In genomic region chr10:132102071-132102716, GRCh38 we compare ENCODE assay signal across 22 cellular contexts. TPM values are rescaled to one million over a fixed set of nuclear protein-coding genes. Genes with fewer than 3 reads are reported as not detected.
A peak's percentile ranks its signal among the peaks of the same experiment; 100 is the strongest.
DNase-seq lines count a peak whose midpoint lies in the region; ATAC-seq and TF ChIP-seq lines count a peak whose summit lies in the region.
"Had no signal": no experiment of that assay in that cellular context is flagged by ENCODE, and none has a peak within 500 bp of the region (broad histone marks: within the 10 kb centered on the region; RNA-seq: fewer than 3 reads in every experiment).

No MANE protein-coding gene starts in this region.

- intact Hi-C loops in cardiac septum (cut with DNase I) (no loop called here), Right ventricle myocardium superior (cut with DNase I) (no loop called here)

- H3K9me3 Mint-ChIP-seq in osteocyte (ENCODE audit: unreplicated experiment) = no peaks in the 10 kb centered on the region
- H3K9me3 Mint-ChIP-seq in glutamatergic neuron (ENCODE audit: unreplicated experiment) = no peaks in the 10 kb centered on the region
- H3K9me3 Mint-ChIP-seq: stimulated activated memory B cell treated with anti-CD40 and anti-IgM and Interleukin-4, amounts not matched to agents 10 μg/mL and 1 μg/mL and 100 μg/mL, for 72 hours; WTC11 had no signal

- H3K27me3 Mint-ChIP-seq in osteocyte (ENCODE audit: unreplicated experiment) (no peaks in the 10 kb centered on the region), glutamatergic neuron (ENCODE audit: unreplicated experiment) (no peaks in the 10 kb centered on the region)

- DNase-seq in cardiac septum (ENCODE audit: low spot score) (peak; percentile 41), Right ventricle myocardium superior (no peak), ecto neural progenitor cell (ENCODE audit: low spot score) (peak; percentile 31), osteocyte (ENCODE audit: extremely low spot score, unreplicated experiment) (peak; percentile 82), glutamatergic neuron (no peak)
- DNase-seq: activated naive CD4-positive, alpha-beta T cell treated with anti-CD3 and anti-CD28 coated beads, Interleukin-2, amount 50 U/mL, for 16 hours; AML-193; brain microvascular endothelial cell; CD8-positive, alpha-beta memory T cell; DMS 273 treated with DMSO at 0.1 percent for 48 hours; IMR-90; mesendoderm; NCI-H1417 treated with DMSO at 0.1 percent for 48 hours; NCI-H2081 treated with DMSO at 0.1 percent for 48 hours; NCI-H2227 treated with DMSO at 0.1 percent for 48 hours; PC-3 had no signal

- H3K36me3 Mint-ChIP-seq in osteocyte (ENCODE audit: unreplicated experiment) (no peaks in the 10 kb centered on the region), glutamatergic neuron (ENCODE audit: unreplicated experiment) (no peaks in the 10 kb centered on the region)
- H3K36me3 Mint-ChIP-seq: CD8-positive, alpha-beta memory T cell; stimulated activated memory B cell treated with anti-CD40 and anti-IgM and Interleukin-4, amounts not matched to agents 10 μg/mL and 1 μg/mL and 100 μg/mL, for 72 hours; WTC11 had no signal

- H3K4me1 Mint-ChIP-seq in osteocyte (ENCODE audit: unreplicated experiment) (no peaks in the 10 kb centered on the region), glutamatergic neuron (ENCODE audit: low read depth, unreplicated experiment) (no peaks in the 10 kb centered on the region)
- H3K4me1 Mint-ChIP-seq: CD8-positive, alpha-beta memory T cell; stimulated activated memory B cell treated with anti-CD40 and anti-IgM and Interleukin-4, amounts not matched to agents 10 μg/mL and 1 μg/mL and 100 μg/mL, for 72 hours; WTC11 had no signal

- ATAC-seq in Right ventricle myocardium superior (ENCODE audit: poor library complexity) (no peak), GM21723 (IDR thresholded peaks at IDR 0.05; ENCODE audit: unreplicated experiment) (no peak), HG02840 (IDR thresholded peaks at IDR 0.05; ENCODE audit: low FRiP score, unreplicated experiment) (no peak)
- ATAC-seq: PC-3; psoas muscle; stimulated activated memory B cell treated with anti-CD40 and anti-IgM and Interleukin-4, amounts not matched to agents 10 μg/mL and 1 μg/mL and 100 μg/mL, for 72 hours had no signal

- H3K27ac Mint-ChIP-seq in osteocyte (ENCODE audit: unreplicated experiment) (no peak overlapping the region), glutamatergic neuron (ENCODE audit: unreplicated experiment) (no peak overlapping the region)
- H3K27ac Mint-ChIP-seq: CD8-positive, alpha-beta memory T cell; stimulated activated memory B cell treated with anti-CD40 and anti-IgM and Interleukin-4, amounts not matched to agents 10 μg/mL and 1 μg/mL and 100 μg/mL, for 72 hours; WTC11 had no signal

- TF ChIP-seq CTCF in osteocyte (IDR thresholded peaks at IDR 0.05) (no peak), glutamatergic neuron (IDR thresholded peaks at IDR 0.05; ENCODE audit: partially characterized antibody, unreplicated experiment) (no peak)

- no peak overlapping the region for H3K4me3 Mint-ChIP-seq in osteocyte (ENCODE audit: unreplicated experiment)
- H3K4me3 Mint-ChIP-seq in glutamatergic neuron (ENCODE audit: unreplicated experiment) = no peak overlapping the region
- H3K4me3 Mint-ChIP-seq: CD8-positive, alpha-beta memory T cell; stimulated activated memory B cell treated with anti-CD40 and anti-IgM and Interleukin-4, amounts not matched to agents 10 μg/mL and 1 μg/mL and 100 μg/mL, for 72 hours; WTC11 had no signal

RNA-seq across cellular contexts. Expression of gene JAKMIP3, which starts 36.4 kb away (rescaled TPM):
- total RNA-seq in cardiac septum (1.5 TPM), Right ventricle myocardium superior (1.5 TPM), osteocyte (0.64 and 0.65 TPM in 2 replicates), glutamatergic neuron (ENCODE audit: unreplicated experiment) (0.44 TPM)
- total RNA-seq: LHCN-M2 had no signal

Comparison
In these comparisons a context has a peak if more than half of its experiments do, and no peak if none do; other contexts are left out.
1. DNase-seq: peak in cardiac septum (single experiment), ecto neural progenitor cell (single experiment) and osteocyte (single experiment); none in Right ventricle myocardium superior (single experiment) and glutamatergic neuron (single experiment).